35 cellular contexts compared by ENCODE assay signal in the genomic region with DNA sequence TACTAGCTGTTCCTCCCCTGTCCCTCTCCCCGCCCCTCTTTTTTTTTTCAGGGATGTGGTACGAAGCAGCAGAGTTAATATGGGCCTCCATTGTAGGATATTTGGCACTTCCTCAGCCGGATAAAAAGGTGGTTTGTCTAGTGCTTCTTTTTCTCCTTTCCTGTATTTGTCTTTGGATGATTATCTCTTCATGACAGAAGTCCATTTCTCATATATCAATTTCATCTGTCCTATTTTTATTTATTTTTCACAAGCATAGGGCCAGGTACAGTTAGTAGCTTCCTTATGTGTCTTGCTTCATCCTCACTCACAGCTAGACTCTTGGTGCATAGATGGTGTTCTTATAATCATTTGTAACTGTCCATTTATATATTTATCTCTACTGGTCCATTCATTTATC.
"Had no signal": no experiment of that assay in that cellular context is flagged by ENCODE, and none has a peak within 500 bp of the region (broad histone marks: within the 10 kb centered on the region; RNA-seq: fewer than 3 reads in every experiment).

No MANE protein-coding gene starts in this region.

- H3K27ac ChIP-seq: KMS-11 had no signal

- H3K9me3 ChIP-seq: MG63 had no signal

- DNase-seq: Karpas-422, Kasumi-1, KG1, MG63, MM.1S, MV-4-11, NCI-H1048, NCI-H1092, NCI-H1092 treated with DMSO at 0.1 percent for 48 hours, NCI-H1105, NCI-H1105 treated with DMSO at 0.1 percent for 48 hours, NCI-H1417, NCI-H1417 treated with DMSO at 0.1 percent for 48 hours, NCI-H1436, NCI-H1436 treated with DMSO at 0.1 percent for 48 hours, NCI-H146, NCI-H1694, NCI-H1694 treated with DMSO at 0.1 percent for 48 hours, NCI-H187, NCI-H187 treated with DMSO at 0.1 percent for 48 hours, NCI-H1930, NCI-H2029, NCI-H2029 treated with DMSO at 0.1 percent for 48 hours, NCI-H2081, NCI-H2081 treated with DMSO at 0.1 percent for 48 hours, NCI-H2107, NCI-H2171, NCI-H2171 treated with DMSO at 0.1 percent for 48 hours, NCI-H2227 treated with DMSO at 0.1 percent for 48 hours, NCI-H226, NCI-H345, NCI-H446, NCI-H446 treated with DMSO at 0.1 percent for 48 hours, NCI-H510A had no signal

- H3K27me3 ChIP-seq: MG63 had no signal

- H3K4me3 ChIP-seq: MG63 had no signal

- H3K36me3 ChIP-seq: MG63 had no signal
